1 cellular context compared by ENCODE assay signal in genomic region chr3:150370129-150370602, GRCh38.
TF ChIP-seq lines count a peak whose summit lies in the region.

No MANE protein-coding gene starts in this region.

TF ChIP-seq in K562, 482 proteins besides CTCF, POLR2A, EP300 and RAD21 (continued from another document and continues in another):
- TF ChIP-seq AFF1 (IDR thresholded peaks at IDR 0.05; ENCODE audit: low read depth in 1 of 2, partially characterized antibody in 2 of 2): no peak
- no peak for TF ChIP-seq NFE2 (IDR thresholded peaks at IDR 0.05; ENCODE audit: low read depth)
- TF ChIP-seq ZNF143 (CRISPR knock-in tag; IDR thresholded peaks at IDR 0.05): no peak
- TF ChIP-seq ZKSCAN1 (IDR thresholded peaks at IDR 0.05; ENCODE audit: low read depth, low read length): peak; percentile 71
- TF ChIP-seq SRSF7 (optimal IDR thresholded peaks at IDR 0.05; ENCODE audit: low read depth, low read length): no peak
- peak; percentile 48; the same call in 1 of the 2 replicates for TF ChIP-seq ZNF592 (IDR thresholded peaks at IDR 0.05)
- no peak for TF ChIP-seq RBM22 (IDR thresholded peaks at IDR 0.05; ENCODE audit: low read depth, low read length, poor library complexity, severe bottlenecking)
- TF ChIP-seq MNT (conservative IDR thresholded peaks at IDR 0.05): 0 out of 4 replicates have a peak, but pooled peaks of 1 of the 2 experiments have one; percentile 21
- TF ChIP-seq CSDE1 (IDR thresholded peaks at IDR 0.05): no peak
- TF ChIP-seq NFATC3 (IDR thresholded peaks at IDR 0.05): no peak
- no peak for TF ChIP-seq ZNF280A (IDR thresholded peaks at IDR 0.05; ENCODE audit: low read depth, partially characterized antibody)
- no peak for TF ChIP-seq RBBP5 (IDR thresholded peaks at IDR 0.05; ENCODE audit: borderline replicate concordance, insufficient read depth, low read length, poor library complexity, severe bottlenecking)
- no peak for TF ChIP-seq CREB3 (tag; conservative IDR thresholded peaks at IDR 0.05; ENCODE audit: low read depth)
- peak; percentile 27; the same call in 1 of the 2 replicates for TF ChIP-seq JUND (IDR thresholded peaks at IDR 0.05; ENCODE audit: borderline replicate concordance, low read depth, low read length)
- no peak; the same call in 2 of the 3 replicates for TF ChIP-seq JUND (tag; IDR thresholded peaks at IDR 0.05; ENCODE audit: borderline replicate concordance, low read depth, low read length)
- no peak for TF ChIP-seq NFE2L1 (tag; IDR thresholded peaks at IDR 0.05; ENCODE audit: borderline replicate concordance, low read depth)
- TF ChIP-seq SAFB2 (IDR thresholded peaks at IDR 0.05; ENCODE audit: borderline replicate concordance, low read depth, low read length, severe bottlenecking): no peak
- no peak for TF ChIP-seq ZNF717 (CRISPR knock-in tag; IDR thresholded peaks at IDR 0.05)
- 0 out of 2 replicates have a peak, but pooled peaks have one; percentile 23 for TF ChIP-seq TEAD2 (tag; IDR thresholded peaks at IDR 0.05)
- TF ChIP-seq SIN3B (IDR thresholded peaks at IDR 0.05; ENCODE audit: low read depth): no peak
- peak; percentile 64 for TF ChIP-seq TEAD4 (IDR thresholded peaks at IDR 0.05; ENCODE audit: low read length)
- TF ChIP-seq TEAD4 (CRISPR knock-in tag; IDR thresholded peaks at IDR 0.05; ENCODE audit: borderline replicate concordance): no peak
- no peak for TF ChIP-seq FOXP4 (CRISPR knock-in tag; IDR thresholded peaks at IDR 0.05; ENCODE audit: borderline replicate concordance)
- no peak for TF ChIP-seq PCBP2 (IDR thresholded peaks at IDR 0.05; ENCODE audit: low read depth, low read length, poor library complexity, severe bottlenecking)
- no peak for TF ChIP-seq MBD1 (CRISPR knock-in tag; IDR thresholded peaks at IDR 0.05)
- TF ChIP-seq GATAD2A (IDR thresholded peaks at IDR 0.05): no peak
- no peak for TF ChIP-seq RNF219 (CRISPR knock-in tag; IDR thresholded peaks at IDR 0.05)
- TF ChIP-seq ZNF766 (CRISPR knock-in tag; conservative IDR thresholded peaks at IDR 0.05): no peak
- peak; percentile 22; the same call in 1 of the 2 replicates for TF ChIP-seq BHLHE40 (IDR thresholded peaks at IDR 0.05; ENCODE audit: low read length)
- no peak for TF ChIP-seq CREB5 (CRISPR knock-in tag; IDR thresholded peaks at IDR 0.05)
- TF ChIP-seq DIDO1 (tag; IDR thresholded peaks at IDR 0.05; ENCODE audit: low read depth): no peak
- TF ChIP-seq E2F8 (IDR thresholded peaks at IDR 0.05; ENCODE audit: low read depth, partially characterized antibody): no peak
